Comparison of ENCODE assay signal across 13 cellular contexts in the genomic region with DNA sequence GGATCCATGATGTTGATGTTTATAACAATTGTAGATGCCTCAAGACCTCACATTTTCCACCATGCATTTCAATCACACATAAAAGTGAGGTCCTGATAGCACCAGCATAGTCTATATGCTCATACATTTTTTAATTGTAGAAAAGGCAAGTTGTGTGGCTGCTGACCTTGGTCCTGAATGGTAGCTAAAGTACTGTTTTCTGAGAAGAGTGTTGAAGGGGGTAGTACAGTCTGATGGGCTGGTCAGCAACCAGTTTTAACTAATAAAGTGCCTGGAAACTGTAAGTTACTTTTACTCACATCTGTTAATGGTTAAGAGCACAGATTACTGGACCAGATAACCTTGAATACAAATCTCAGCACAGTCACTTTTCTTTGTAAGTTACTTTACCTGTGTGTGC. TPM values are rescaled to one million over a fixed set of nuclear protein-coding genes. Genes with fewer than 3 reads are reported as not detected.
DNase-seq lines count a peak whose midpoint lies in the region; ATAC-seq, FAIRE-seq and TF ChIP-seq lines count a peak whose summit lies in the region.
"Had no signal": no experiment of that assay in that cellular context is flagged by ENCODE, and none has a peak within 500 bp of the region (broad histone marks: within the 10 kb centered on the region; RNA-seq: fewer than 3 reads in every experiment).

No MANE protein-coding gene starts in this region.

- H3K9me2 ChIP-seq in HCT116 (ENCODE audit: insufficient read depth): no peaks in the 10 kb centered on the region

- H3K4me3 ChIP-seq in A549 (no peak overlapping the region), HCT116 (replicated peaks in 1 of 2; ENCODE audit: low read depth in 1 of 2, low read length in 2 of 2) (no peak overlapping the region), fibroblast of mammary gland (ENCODE audit: control insufficient read depth, low read depth, low read length) (no peak overlapping the region)
- H3K4me3 ChIP-seq: BLaER1 had no signal

- H3K4me1 ChIP-seq in A549 (no peaks in the 10 kb centered on the region), HCT116 (ENCODE audit: control insufficient read depth in 1 of 2, insufficient read depth in 2 of 2, low read length in 2 of 2) (no peaks in the 10 kb centered on the region)
- H3K4me1 ChIP-seq: BLaER1 had no signal

- CTCF ChIA-PET in A549 (lab: Yijun Ruan, JAX) (no interaction called here), HCT116 (lab: Charles Lee) (interaction anchor here (1.4 kb wide), 1 partner anchor 16 kb away, joined by 5 read pairs; a partner anchor contains a TSS)

- H4K20me1 ChIP-seq in HCT116 (ENCODE audit: insufficient read depth): peaks cover 50% of the 10 kb centered on the region

- no peak for TF ChIP-seq RAD21 in A549 (conservative IDR thresholded peaks at IDR 0.05 in 1 of 2, IDR thresholded peaks at IDR 0.05 in 1 of 2)
- no peak for TF ChIP-seq RAD21 in HCT116 (IDR thresholded peaks at IDR 0.05; ENCODE audit: low read depth)

- peaks cover 15 to 20% of the 10 kb centered on the region in 2 experiments; a peak in 3 of 4 replicates for H3K36me3 ChIP-seq in HCT116 (ENCODE audit: control insufficient read depth in 1 of 2, insufficient read depth in 2 of 2, low read length in 2 of 2)

- no peak for FAIRE-seq in A549 (lab: Jason Lieb, UNC)

- TF ChIP-seq POLR2A in A549 (IDR thresholded peaks at IDR 0.05; ENCODE audit: low read length) (no peak), HCT116 (IDR thresholded peaks at IDR 0.05; ENCODE audit: borderline replicate concordance, extremely low read depth, insufficient read depth, insufficient read length) (no peak)

- H2AFZ ChIP-seq in HCT116 (ENCODE audit: low read depth, low read length, poor library complexity, severe bottlenecking): no peak overlapping the region

- no peak for TF ChIP-seq EP300 in A549 (IDR thresholded peaks at IDR 0.05)

- H3K9me3 ChIP-seq in A549: no peaks in the 10 kb centered on the region
- no peaks in the 10 kb centered on the region for H3K9me3 ChIP-seq in HCT116 (ENCODE audit: control insufficient read depth in 1 of 2, insufficient read depth in 1 of 2, low read depth in 1 of 2, low read length in 2 of 2)
- H3K9me3 ChIP-seq: BLaER1 had no signal

- POLR2A ChIA-PET in A549 (lab: Yijun Ruan, JAX) (no interaction called here), HCT116 (lab: Charles Lee) (no interaction called here)

- no TSS peak for BruUV-seq in HCT116 (replicated peaks; lab: Mats Ljungman, UMichigan)

- H3K79me2 ChIP-seq in HCT116 (ENCODE audit: insufficient read depth, low read length): peaks cover 99% of the 10 kb centered on the region

- H3K9ac ChIP-seq in HCT116 (ENCODE audit: low read length): no peak overlapping the region
- H3K9ac ChIP-seq: BLaER1 had no signal

- H3K27ac ChIP-seq in A549: no peak overlapping the region
- H3K27ac ChIP-seq in HCT116 (ENCODE audit: low read depth, low read length): no peak overlapping the region
- H3K27ac ChIP-seq: BLaER1 had no signal

- no peak for DNase-seq in A549 (ENCODE audit: low read depth in 1 of 2, low spot score in 1 of 2)
- DNase-seq in HCT116 (ENCODE audit: low read depth, low spot score): no peak
- DNase-seq in fibroblast of mammary gland (ENCODE audit: low read depth): peak; percentile 22
- no peak for DNase-seq in DMS153 treated with DMSO at 0.1 percent for 48 hours (lab: John Stamatoyannopoulos, UW; ENCODE audit: unreplicated experiment)
- DNase-seq: activated CD4-positive, CD25-positive, alpha-beta regulatory T cell treated with anti-CD3 and anti-CD28 coated beads, Interleukin-2, amount 50 U/mL, for 72 hours; glutamatergic neuron; midbrain; NCI-H2107 had no signal

- RAD21 ChIA-PET in HCT116 (lab: Charles Lee; ENCODE audit: low non-redundant PET in 1 of 2, low total read pairs in 2 of 2, uncharacterized antibody in 2 of 2, unreplicated experiment in 2 of 2): no interaction called here

- no peak for TF ChIP-seq CTCF in A549 (IDR thresholded peaks at IDR 0.05)
- no peak for TF ChIP-seq CTCF in HCT116 (IDR thresholded peaks at IDR 0.05 in 2 of 3, conservative IDR thresholded peaks at IDR 0.05 in 1 of 3; ENCODE audit: borderline replicate concordance in 1 of 3, insufficient read depth in 1 of 3, low read depth in 2 of 3, low read length in 2 of 3)
- no peak for TF ChIP-seq CTCF in fibroblast of mammary gland (conservative IDR thresholded peaks at IDR 0.05; ENCODE audit: control insufficient read depth, insufficient read depth, low read depth, low read length)

- H3K4me2 ChIP-seq in A549: no peak overlapping the region
- no peak overlapping the region for H3K4me2 ChIP-seq in HCT116 (ENCODE audit: low read length)
- H3K4me2 ChIP-seq: BLaER1 had no signal

- ATAC-seq in A549 (0 out of 6 replicates have a peak, but pooled peaks of 1 of the 2 experiments have one; percentile 43), HCT116 (no peak), SK-N-SH treated with all-trans-retinoic acid at 6 μM for 48 hours (peak; percentile 54; the same call in 2 of the 3 replicates), GM18498 (IDR thresholded peaks at IDR 0.05; ENCODE audit: unreplicated experiment) (no peak), HG03108 (IDR thresholded peaks at IDR 0.05; ENCODE audit: unreplicated experiment) (no peak), HG03442 (IDR thresholded peaks at IDR 0.05; ENCODE audit: unreplicated experiment) (no peak)

- no peaks in the 10 kb centered on the region for H3K27me3 ChIP-seq in HCT116 (ENCODE audit: insufficient read depth, low read length)
- H3K27me3 ChIP-seq: BLaER1 had no signal

- intact Hi-C loops in HCT116 (cut with micrococcal nuclease): no loop called here

TF ChIP-seq in A549, 52 proteins besides CTCF, POLR2A, EP300 and RAD21 (continues in another document):
- TF ChIP-seq EHMT2 (IDR thresholded peaks at IDR 0.05; ENCODE audit: low read depth): peak; percentile 78
- TF ChIP-seq RFX5 (IDR thresholded peaks at IDR 0.05): no peak

TF ChIP-seq in HCT116, 20 proteins besides CTCF, POLR2A, EP300 and RAD21 (continues in another document):
- TF ChIP-seq, protein P1, sequence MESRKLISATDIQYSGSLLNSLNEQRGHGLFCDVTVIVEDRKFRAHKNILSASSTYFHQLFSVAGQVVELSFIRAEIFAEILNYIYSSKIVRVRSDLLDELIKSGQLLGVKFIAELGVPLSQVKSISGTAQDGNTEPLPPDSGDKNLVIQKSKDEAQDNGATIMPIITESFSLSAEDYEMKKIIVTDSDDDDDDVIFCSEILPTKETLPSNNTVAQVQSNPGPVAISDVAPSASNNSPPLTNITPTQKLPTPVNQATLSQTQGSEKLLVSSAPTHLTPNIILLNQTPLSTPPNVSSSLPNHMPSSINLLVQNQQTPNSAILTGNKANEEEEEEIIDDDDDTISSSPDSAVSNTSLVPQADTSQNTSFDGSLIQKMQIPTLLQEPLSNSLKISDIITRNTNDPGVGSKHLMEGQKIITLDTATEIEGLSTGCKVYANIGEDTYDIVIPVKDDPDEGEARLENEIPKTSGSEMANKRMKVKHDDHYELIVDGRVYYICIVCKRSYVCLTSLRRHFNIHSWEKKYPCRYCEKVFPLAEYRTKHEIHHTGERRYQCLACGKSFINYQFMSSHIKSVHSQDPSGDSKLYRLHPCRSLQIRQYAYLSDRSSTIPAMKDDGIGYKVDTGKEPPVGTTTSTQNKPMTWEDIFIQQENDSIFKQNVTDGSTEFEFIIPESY (IDR thresholded peaks at IDR 0.05; ENCODE audit: extremely low read depth, insufficient replicate concordance, low read length): no peak

TF ChIP-seq in SK-N-SH treated with all-trans-retinoic acid at 6 μM for 48 hours, 23 proteins besides CTCF, POLR2A, EP300 and RAD21:
- TF ChIP-seq SNAI2 (CRISPR knock-in tag; IDR thresholded peaks at IDR 0.05) (0 out of 2 replicates have a peak, but pooled peaks have one; percentile 31), GLIS3 (CRISPR knock-in tag; IDR thresholded peaks at IDR 0.05) (no peak), TCF4 (CRISPR knock-in tag; IDR thresholded peaks at IDR 0.05; ENCODE audit: borderline replicate concordance) (no peak)

RNA-seq across cellular contexts. Expression of a gene that starts 15.9 kb away (rescaled TPM):
- polyA plus RNA-seq in A549 (2011; rRNA removed): 148 and 160 TPM in 2 replicates
- 26.5 and 30.7 TPM in 2 replicates for polyA plus RNA-seq in A549 (2012; cell fraction: cytosol; rRNA removed)
- 33.6 and 51.8 TPM in 2 replicates for polyA plus RNA-seq in A549 (2012; cell fraction: nucleus; rRNA removed)
- 74.2 to 81.1 TPM (median 75.6 TPM) in 3 replicates for polyA plus RNA-seq in A549 (2017; fragmentation: RNase III; extraction: RNeasy Plus Mini Kit Qiagen cat#74134 plus additional on column Dnase treatment)
- 151 and 184 TPM in 2 replicates for polyA minus RNA-seq in A549 (2011; rRNA and poly(A)+ RNA removed)
- 108 TPM for total RNA-seq in HCT116 (2021; ENCODE audit: unreplicated experiment)
- 41.2 and 57.2 TPM in 2 replicates for polyA plus RNA-seq in HCT116 (2012)
